In the genomic region with DNA sequence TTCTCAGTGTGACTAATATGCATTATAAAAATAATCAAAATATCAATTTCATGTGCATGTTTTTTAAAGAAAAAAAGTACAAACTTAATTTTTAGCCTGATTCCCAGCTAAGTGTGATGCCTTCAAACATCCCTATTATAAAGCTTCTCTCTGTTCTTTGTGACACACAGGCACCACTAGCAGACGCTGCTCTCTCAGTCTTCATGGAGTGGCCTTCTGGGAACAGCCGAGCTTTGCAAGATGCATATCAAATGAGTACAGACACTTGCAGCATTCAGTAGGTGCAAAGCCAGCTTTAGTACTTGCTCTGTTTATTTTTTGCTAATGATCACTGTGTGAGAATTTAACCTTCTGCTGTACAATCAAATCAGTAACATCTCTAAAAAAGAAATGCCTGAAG, we compare ENCODE assay signal across 12 cellular contexts.
DNase-seq lines count a peak whose midpoint lies in the region; ATAC-seq, FAIRE-seq and TF ChIP-seq lines count a peak whose summit lies in the region.
"Had no signal": no experiment of that assay in that cellular context is flagged by ENCODE, and none has a peak within 500 bp of the region (broad histone marks: within the 10 kb centered on the region; RNA-seq: fewer than 3 reads in every experiment).

No MANE protein-coding gene starts in this region.

- H3K4me1 ChIP-seq in SJCRH30 (no peaks in the 10 kb centered on the region), heart right ventricle (peaks cover 0 to 12% (median 0%) of the 10 kb centered on the region in 9 donors)
- H3K4me1 ChIP-seq: stomach had no signal

- H3K4me3 ChIP-seq in SJCRH30 = no peak overlapping the region
- H3K4me3 ChIP-seq in heart right ventricle = no peak overlapping the region
- H3K4me3 ChIP-seq: stomach had no signal

- DNase-seq in NCI-H510A treated with DMSO at 0.1 percent for 48 hours (lab: John Stamatoyannopoulos, UW) = peak; percentile 20
- DNase-seq in NCI-H510A (lab: John Stamatoyannopoulos, UW) = no peak
- DNase-seq in SJCRH30 = peak; percentile 10 to 36
- peak in 1 of 2 donors; percentile 27 for DNase-seq in heart right ventricle
- peak in 45 of 49 donors; percentile 3 to 90 (median 62) for DNase-seq in substantia nigra (lab: John Stamatoyannopoulos, UW)
- DNase-seq in GM12891 (ENCODE audit: insufficient read length, low spot score) = no peak
- DNase-seq: IMR-90, small intestine, stomach had no signal

- WGBS in heart right ventricle, 2 donors = 10 to 18% methylated on average over 2 of the region's 2 CpGs

- intact Hi-C loops in heart right ventricle (cut with DNase I) = loop anchor here in 5 of 10 donors (5.0 to 10.0 kb wide), 7 partner anchors 162 to 740 kb away; a partner anchor contains a TSS

- H3K27me3 ChIP-seq in SJCRH30 = no peaks in the 10 kb centered on the region
- H3K27me3 ChIP-seq in heart right ventricle = no peaks in the 10 kb centered on the region
- H3K27me3 ChIP-seq: stomach had no signal

- FAIRE-seq in GM12891 (lab: Jason Lieb, UNC) = no peak
- FAIRE-seq: small intestine had no signal

- no peak for TF ChIP-seq POLR2A in GM12891 (IDR thresholded peaks at IDR 0.05; ENCODE audit: low read depth, low read length)

- TF ChIP-seq CTCF in heart right ventricle (IDR thresholded peaks at IDR 0.05) = peak in 8 of 9 donors; percentile 24 to 63 (median 40)

- H3K36me3 ChIP-seq in SJCRH30 = no peaks in the 10 kb centered on the region
- no peaks in the 10 kb centered on the region for H3K36me3 ChIP-seq in heart right ventricle
- H3K36me3 ChIP-seq: stomach had no signal

- H3K27ac ChIP-seq in SJCRH30 = no peak overlapping the region
- H3K27ac ChIP-seq in heart right ventricle = no peak overlapping the region
- peak overlapping the region; percentile 51 for H3K27ac ChIP-seq in substantia nigra (ENCODE audit: low read depth, low read length, poor library complexity, severe bottlenecking)
- H3K27ac ChIP-seq: stomach had no signal

- H3K9me3 ChIP-seq in SJCRH30 (replicated peaks) (no peaks in the 10 kb centered on the region), heart right ventricle (no peaks in the 10 kb centered on the region)
- H3K9me3 ChIP-seq: stomach had no signal

- ATAC-seq in heart right ventricle = peak in 7 of 8 donors; percentile 38 to 92 (median 74)
- ATAC-seq in GM19397 (IDR thresholded peaks at IDR 0.05; ENCODE audit: unreplicated experiment) = no peak
- no peak for ATAC-seq in GM18511 (IDR thresholded peaks at IDR 0.05; ENCODE audit: unreplicated experiment)
- ATAC-seq: HCT116 had no signal

TF ChIP-seq in GM12891, 5 proteins besides CTCF, POLR2A, EP300 and RAD21:
- TF ChIP-seq PAX5 (IDR thresholded peaks at IDR 0.05; ENCODE audit: insufficient read depth, low read length, severe bottlenecking) (no peak), POLR2AphosphoS5 (IDR thresholded peaks at IDR 0.05; ENCODE audit: low read depth, low read length) (no peak), TAF1 (IDR thresholded peaks at IDR 0.05; ENCODE audit: low read depth, low read length) (no peak), SPI1 (IDR thresholded peaks at IDR 0.05; ENCODE audit: low read depth, low read length) (no peak), POU2F2 (IDR thresholded peaks at IDR 0.05; ENCODE audit: low read depth, low read length) (no peak)

Comparison
In these comparisons a context has a peak if more than half of its experiments do, and no peak if none do; other contexts are left out.
1. DNase-seq: peak in NCI-H510A treated with DMSO at 0.1 percent for 48 hours (single experiment), SJCRH30 (2 of 2) and substantia nigra (45 of 49); none in NCI-H510A (single experiment) and GM12891 (single experiment).
2. ATAC-seq: peak in heart right ventricle (7 of 8); none in GM19397 (single experiment) and GM18511 (single experiment).